19 cellular contexts compared by ENCODE assay signal in genomic region chr1:67300561-67300960, GRCh38. TPM values are rescaled to one million over a fixed set of nuclear protein-coding genes. Genes with fewer than 3 reads are reported as not detected.
"Had no signal": no experiment of that assay in that cellular context is flagged by ENCODE, and none has a peak within 500 bp of the region (broad histone marks: within the 10 kb centered on the region; RNA-seq: fewer than 3 reads in every experiment).

No MANE protein-coding gene starts in this region.

- DNase-seq: activated CD4-positive, alpha-beta T cell treated with anti-CD3 and anti-CD28 coated beads, Interleukin-2, amount 50 U/mL, for 1 hour; activated T-cell treated with anti-CD3 and anti-CD28 coated beads for 4 hours; amygdala; effector memory CD4-positive, alpha-beta T cell; gastrocnemius medialis; heart right ventricle; left colon; lower lobe of right lung; right lobe of liver; stimulated activated CD4-positive, alpha-beta T cell treated with anti-CD3 and anti-CD28 coated beads, Interleukin-1b, Interleukin-23, amount 100 ng/mL, for 48 hours; upper lobe of right lung had no signal

- H3K36me3 ChIP-seq: breast epithelium, gastrocnemius medialis, heart right ventricle, lower lobe of right lung, prostate gland, right lobe of liver, thoracic aorta, upper lobe of right lung had no signal

- H3K9me3 ChIP-seq: breast epithelium, gastrocnemius medialis, heart right ventricle, lower lobe of right lung, prostate gland, right lobe of liver, thoracic aorta, upper lobe of right lung had no signal

- H3K4me3 Mint-ChIP-seq: activated naive CD4-positive, alpha-beta T cell treated with anti-CD3 and anti-CD28 coated beads, Interleukin-2, amount 50 U/mL, for 24 hours; dendritic cell treated with granulocyte-macrophage colony-stimulating factor and Interleukin-4, amounts not matched to agents 40 ng/mL and 50 ng/mL, for 4 days; neural crest cell; stimulated activated effector memory CD8-positive, alpha-beta T cell treated with anti-CD3 and anti-CD28 coated beads, Interleukin-12 subunit alpha, Interleukin-12 subunit beta, amount 100 ng/mL, for 72 hours had no signal

- H3K4me1 Mint-ChIP-seq: neural crest cell had no signal

- H3K27ac ChIP-seq: breast epithelium, gastrocnemius medialis, heart right ventricle, lower lobe of right lung, prostate gland, right lobe of liver, thoracic aorta, upper lobe of right lung had no signal

- H3K27ac Mint-ChIP-seq: activated naive CD4-positive, alpha-beta T cell treated with anti-CD3 and anti-CD28 coated beads, Interleukin-2, amount 50 U/mL, for 24 hours; dendritic cell treated with granulocyte-macrophage colony-stimulating factor and Interleukin-4, amounts not matched to agents 40 ng/mL and 50 ng/mL, for 4 days; stimulated activated effector memory CD8-positive, alpha-beta T cell treated with anti-CD3 and anti-CD28 coated beads, Interleukin-12 subunit alpha, Interleukin-12 subunit beta, amount 100 ng/mL, for 72 hours had no signal

- H3K36me3 Mint-ChIP-seq: activated naive CD4-positive, alpha-beta T cell treated with anti-CD3 and anti-CD28 coated beads, Interleukin-2, amount 50 U/mL, for 24 hours had no signal

- H3K27me3 ChIP-seq: breast epithelium, gastrocnemius medialis, right lobe of liver, upper lobe of right lung had no signal

- H3K4me3 ChIP-seq: breast epithelium, gastrocnemius medialis, heart right ventricle, lower lobe of right lung, prostate gland, right lobe of liver, thoracic aorta, upper lobe of right lung had no signal

- H3K9me3 Mint-ChIP-seq: activated naive CD4-positive, alpha-beta T cell treated with anti-CD3 and anti-CD28 coated beads, Interleukin-2, amount 50 U/mL, for 24 hours; dendritic cell treated with granulocyte-macrophage colony-stimulating factor and Interleukin-4, amounts not matched to agents 40 ng/mL and 50 ng/mL, for 4 days; neural crest cell; stimulated activated effector memory CD8-positive, alpha-beta T cell treated with anti-CD3 and anti-CD28 coated beads, Interleukin-12 subunit alpha, Interleukin-12 subunit beta, amount 100 ng/mL, for 72 hours had no signal

- ATAC-seq: gastrocnemius medialis; heart right ventricle; left colon; lower lobe of right lung; right lobe of liver; stimulated activated effector memory CD8-positive, alpha-beta T cell treated with anti-CD3 and anti-CD28 coated beads, Interleukin-12 subunit alpha, Interleukin-12 subunit beta, amount 100 ng/mL, for 72 hours; upper lobe of right lung had no signal

- H3K4me1 ChIP-seq: breast epithelium, gastrocnemius medialis, heart right ventricle, lower lobe of right lung, prostate gland, right lobe of liver, upper lobe of right lung had no signal

RNA-seq across cellular contexts. Expression of gene IL12RB2, which starts 7.1 kb away (rescaled TPM):
- total RNA-seq: osteoblast had no signal
